ENCODE assay signal across 8 cellular contexts in the genomic region with DNA sequence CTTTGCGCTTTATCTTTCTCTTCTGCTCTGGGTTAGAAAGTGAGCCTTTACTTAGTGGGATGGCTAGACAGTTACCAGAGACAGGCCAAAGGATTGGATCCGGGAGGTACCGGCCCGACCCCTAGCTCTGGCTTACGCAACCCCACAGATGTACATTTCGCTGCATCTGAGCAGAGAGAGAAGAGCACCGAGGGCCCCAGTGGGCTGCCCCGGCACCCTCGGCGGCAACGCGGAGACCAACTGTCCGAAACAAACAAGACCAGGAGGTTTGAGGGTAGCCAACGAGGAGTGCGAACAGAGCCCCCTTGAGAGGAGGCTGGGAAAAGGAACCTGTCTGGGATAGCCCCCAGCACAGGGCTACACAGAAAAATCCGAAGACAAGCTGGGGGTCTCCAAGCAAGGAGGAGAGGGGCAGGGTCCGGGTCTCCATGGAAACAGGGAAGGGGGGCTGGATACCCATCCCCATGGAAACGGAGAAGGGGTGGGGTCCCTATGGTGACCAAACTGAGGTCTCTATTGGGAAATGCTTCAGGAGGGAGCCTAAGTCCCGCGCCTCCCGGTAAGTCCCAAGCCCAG.
DNase-seq lines count a peak whose midpoint lies in the region; ATAC-seq and TF ChIP-seq lines count a peak whose summit lies in the region.

No MANE protein-coding gene starts in this region.

- peaks cover 69% of the 10 kb centered on the region for H3K36me3 ChIP-seq in BLaER1
- no peaks in the 10 kb centered on the region for H3K36me3 ChIP-seq in KMS-11 (ENCODE audit: insufficient read depth)
- peaks cover 26% of the 10 kb centered on the region for H3K36me3 ChIP-seq in iPS-20b (ENCODE audit: insufficient read depth, low read depth, low read length)

- peak overlapping the region; percentile 87 for H3K27ac Mint-ChIP-seq in stimulated activated memory B cell treated with anti-CD40 and anti-IgM and Interleukin-4, amounts not matched to agents 10 μg/mL and 1 μg/mL and 100 μg/mL, for 72 hours

- H3K27me3 Mint-ChIP-seq in stimulated activated memory B cell treated with anti-CD40 and anti-IgM and Interleukin-4, amounts not matched to agents 10 μg/mL and 1 μg/mL and 100 μg/mL, for 72 hours, result no peaks in the 10 kb centered on the region

- H3K27me3 ChIP-seq in BLaER1 (no peaks in the 10 kb centered on the region), KMS-11 (ENCODE audit: insufficient read depth, low read depth) (no peaks in the 10 kb centered on the region), iPS-20b (ENCODE audit: insufficient read depth, low read length) (no peaks in the 10 kb centered on the region)

- peak overlapping the region; percentile 90 for H2AFZ ChIP-seq in KMS-11 (ENCODE audit: low read depth)

- H3K4me1 Mint-ChIP-seq in stimulated activated memory B cell treated with anti-CD40 and anti-IgM and Interleukin-4, amounts not matched to agents 10 μg/mL and 1 μg/mL and 100 μg/mL, for 72 hours, result peaks cover 33% of the 10 kb centered on the region

- peak overlapping the region; percentile 97 for H3K4me2 ChIP-seq in BLaER1
- H3K4me2 ChIP-seq in KMS-11, result peak overlapping the region; percentile 91

- H3K9me3 Mint-ChIP-seq in stimulated activated memory B cell treated with anti-CD40 and anti-IgM and Interleukin-4, amounts not matched to agents 10 μg/mL and 1 μg/mL and 100 μg/mL, for 72 hours, result no peaks in the 10 kb centered on the region

- H4K20me1 ChIP-seq in BLaER1 (peaks cover 38% of the 10 kb centered on the region; the same call in 1 of the 2 replicates), KMS-11 (ENCODE audit: insufficient read depth) (no peaks in the 10 kb centered on the region)

- H3K4me3 Mint-ChIP-seq in stimulated activated memory B cell treated with anti-CD40 and anti-IgM and Interleukin-4, amounts not matched to agents 10 μg/mL and 1 μg/mL and 100 μg/mL, for 72 hours, result peak overlapping the region; percentile 93

- H3K27ac ChIP-seq in BLaER1 (peak overlapping the region; percentile 91), KMS-11 (peak overlapping the region; percentile 91), iPS-20b (ENCODE audit: low read length) (peak overlapping the region; percentile 12)

- H3K36me3 Mint-ChIP-seq in stimulated activated memory B cell treated with anti-CD40 and anti-IgM and Interleukin-4, amounts not matched to agents 10 μg/mL and 1 μg/mL and 100 μg/mL, for 72 hours, result peaks cover 34% of the 10 kb centered on the region

- H3K4me3 ChIP-seq in BLaER1 (peak overlapping the region; percentile 93), KMS-11 (IDR thresholded peaks at IDR 0.05; ENCODE audit: insufficient read depth, low read depth, low read length) (peak overlapping the region; percentile 85), astrocyte of the cerebellum (ENCODE audit: low read depth, low read length) (peak overlapping the region; percentile 91), iPS-20b (ENCODE audit: low read length) (peak overlapping the region; percentile 98)

- TF ChIP-seq CTCF in KMS-11 (conservative IDR thresholded peaks at IDR 0.05; ENCODE audit: low read depth, low read length) (no peak), astrocyte of the cerebellum (IDR thresholded peaks at IDR 0.05; ENCODE audit: low read depth, low read length, missing control alignments) (no peak)

- ATAC-seq in GM19452 (IDR thresholded peaks at IDR 0.05; ENCODE audit: unreplicated experiment), result peak; percentile 12
- ATAC-seq in stimulated activated memory B cell treated with anti-CD40 and anti-IgM and Interleukin-4, amounts not matched to agents 10 μg/mL and 1 μg/mL and 100 μg/mL, for 72 hours, result no peak

- peaks cover 32% of the 10 kb centered on the region for H3K4me1 ChIP-seq in BLaER1
- H3K4me1 ChIP-seq in KMS-11 (ENCODE audit: low read depth, poor library complexity, severe bottlenecking), result peaks cover 17% of the 10 kb centered on the region
- 0 out of 2 replicates have a peak, but pooled peaks cover 2% of the 10 kb centered on the region for H3K4me1 ChIP-seq in iPS-20b (ENCODE audit: insufficient read depth, low read length)

- no peaks in the 10 kb centered on the region for H3K9me3 ChIP-seq in BLaER1
- H3K9me3 ChIP-seq in iPS-20b (ENCODE audit: insufficient read depth, low read depth, low read length), result no peaks in the 10 kb centered on the region

- in situ Hi-C loops in astrocyte of the cerebellum (cut with HindIII; ENCODE audit: low sequenced_read_pairs), result loop anchor here (5.0 kb wide), 1 partner anchor 33 kb away; no protein-coding TSS in a partner anchor

- H3K79me2 ChIP-seq in KMS-11 (ENCODE audit: insufficient read depth, low read depth), result peaks cover 27% of the 10 kb centered on the region

- DNase-seq in astrocyte of the cerebellum (ENCODE audit: low read depth) (no peak), putamen (ENCODE audit: low spot score) (no peak)
- no peak for DNase-seq in central memory CD4-positive, alpha-beta T cell

- H3K9ac ChIP-seq in BLaER1 (peak overlapping the region; percentile 88), KMS-11 (peak overlapping the region; percentile 96), iPS-20b (ENCODE audit: low read depth, low read length) (peak overlapping the region; percentile 86)

Comparison
In these comparisons a context has a peak if more than half of its experiments do, and no peak if none do; other contexts are left out.
1. H3K27ac ChIP-seq: peak in every context shown above with its lines; median percentile 91 in BLaER1; 91 in KMS-11; 12 in iPS-20b.